8 cellular contexts compared by ENCODE assay signal in the genomic region with DNA sequence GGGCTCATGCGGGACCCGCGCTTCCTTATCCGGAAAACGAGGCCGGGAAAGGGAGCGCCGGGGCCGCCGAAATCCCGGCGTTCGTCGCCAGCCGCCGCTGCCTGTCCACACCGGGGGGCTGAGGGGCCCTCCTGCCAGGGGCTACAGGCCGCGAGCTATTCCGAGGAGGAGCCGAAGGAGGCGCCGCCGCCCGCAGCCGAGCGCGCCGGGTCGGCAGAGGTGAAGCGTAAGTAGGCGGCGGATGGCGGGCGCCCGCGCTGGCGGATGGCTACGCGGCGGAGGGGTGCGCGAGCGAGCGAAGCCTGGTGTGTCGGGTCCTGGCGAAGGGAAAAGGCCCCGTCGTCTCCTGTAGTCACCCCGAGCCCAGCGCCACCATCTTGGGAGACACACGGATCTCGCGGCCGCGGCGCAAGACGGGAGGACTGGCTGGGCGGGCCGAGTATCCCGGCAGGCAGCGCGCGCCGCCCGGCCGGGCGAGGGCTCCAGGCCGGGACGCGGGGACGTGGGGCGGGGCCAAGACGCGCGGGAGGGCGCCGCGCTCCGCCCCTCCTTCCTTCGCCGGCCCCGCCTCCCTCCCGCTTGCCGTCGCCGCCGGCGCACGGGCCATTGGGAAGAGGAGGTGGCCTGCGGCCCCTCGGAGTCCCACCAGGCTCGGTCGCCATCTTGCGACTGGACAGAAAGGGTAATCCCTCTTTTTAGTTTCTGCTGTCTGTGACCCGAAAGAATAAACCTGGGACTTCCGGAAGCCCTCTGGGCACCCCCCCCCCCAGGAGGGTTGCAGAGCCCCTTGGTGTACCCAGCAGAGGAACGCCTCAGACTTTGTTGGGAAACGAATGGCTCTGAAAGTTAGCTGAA. TPM values are rescaled to one million over a fixed set of nuclear protein-coding genes. Genes with fewer than 3 reads are reported as not detected.
DNase-seq lines count a peak whose midpoint lies in the region; ATAC-seq, FAIRE-seq and TF ChIP-seq lines count a peak whose summit lies in the region.

A gene (minus strand): TSS at position 424 of the 855 bp plus-strand sequence. CDS start 29,917 bp downstream, outside the sequence.

- FAIRE-seq in keratinocyte (lab: Jason Lieb, UNC) = no peak

- DNase-seq in AML-193 (lab: John Stamatoyannopoulos, UW) (peak; percentile 78 to 81), NCI-H345 treated with DMSO at 0.1 percent for 48 hours (lab: John Stamatoyannopoulos, UW; ENCODE audit: unreplicated experiment) (peak; percentile 63), cerebellar nuclear complex (lab: John Stamatoyannopoulos, UW) (peak; percentile 32 to 77), keratinocyte (ENCODE audit: low read depth, low spot score) (no peak)
- peak; percentile 77 for DNase-seq in activated CD4-positive, alpha-beta T cell treated with anti-CD3 and anti-CD28 coated beads for 1 hour
- peak; percentile 79 to 85 (median 81) for DNase-seq in stimulated activated CD4-positive, alpha-beta T cell treated with anti-CD3 and anti-CD28 coated beads, Interleukin-12 subunit alpha, Interleukin-12 subunit beta, amount 100 ng/mL, for 48 hours (ENCODE audit: low read depth in 2 of 3, low spot score in 1 of 3)

- no peaks in the 10 kb centered on the region for H3K27me3 ChIP-seq in keratinocyte (ENCODE audit: control insufficient read depth, extremely low read depth, insufficient read depth, low read length)

- H3K36me3 ChIP-seq in keratinocyte (ENCODE audit: control insufficient read depth in 2 of 2, extremely low read depth in 1 of 2, insufficient read depth in 2 of 2, low read length in 2 of 2) = no peaks in the 10 kb centered on the region

- H3K4me2 ChIP-seq in keratinocyte (ENCODE audit: control insufficient read depth, extremely low read depth, insufficient read depth, low read depth, low read length) = peak within 1 kb of the TSS; percentile 90

- peaks cover 50% of the 10 kb centered on the region for H3K79me2 ChIP-seq in keratinocyte (ENCODE audit: control insufficient read depth, insufficient read depth, low read length)

- H3K9me3 ChIP-seq in keratinocyte (ENCODE audit: control insufficient read depth, low read depth, low read length) = no peaks in the 10 kb centered on the region

- peak within 1 kb of the TSS; percentile 87 for H2AFZ ChIP-seq in keratinocyte (ENCODE audit: control insufficient read depth, low read length)

- H3K27ac ChIP-seq in keratinocyte (ENCODE audit: control insufficient read depth, insufficient read depth, low read length) = peak within 1 kb of the TSS; percentile 86

- H3K9me1 ChIP-seq in keratinocyte (ENCODE audit: control insufficient read depth, extremely low read depth, insufficient read depth, low read length) = no peaks in the 10 kb centered on the region

- ATAC-seq in GM19035 (IDR thresholded peaks at IDR 0.05; ENCODE audit: unreplicated experiment) = peak; percentile 83
- ATAC-seq in HG03342 (IDR thresholded peaks at IDR 0.05; ENCODE audit: unreplicated experiment) = peak; percentile 81

- dilution Hi-C loops in keratinocyte (cut with MboI; ENCODE audit: extremely low pct_ligation_motif_present, low sequenced_read_pairs) = no loop called here

- peaks cover 10% of the 10 kb centered on the region for H3K4me1 ChIP-seq in keratinocyte (ENCODE audit: control insufficient read depth, extremely low read depth, insufficient read depth, low read length)

- peak within 1 kb of the TSS; percentile 93 for H3K9ac ChIP-seq in keratinocyte (ENCODE audit: control insufficient read depth, extremely low read depth, insufficient read depth, low read length)

- peak in 2 of 3 experiments; percentile 1 to 43 for TF ChIP-seq CTCF in keratinocyte (optimal IDR thresholded peaks at IDR 0.05 in 1 of 3, IDR thresholded peaks at IDR 0.05 in 1 of 3, conservative IDR thresholded peaks at IDR 0.05 in 1 of 3; ENCODE audit: extremely low read depth in 1 of 3, insufficient read depth in 2 of 3, low read length in 3 of 3)

- H3K4me3 ChIP-seq in keratinocyte (ENCODE audit: control insufficient read depth in 2 of 3, extremely low read depth in 1 of 3, insufficient read depth in 2 of 3, low read depth in 1 of 3, low read length in 3 of 3) = peak within 1 kb of the TSS; percentile 92 to 95 (median 93)

- H4K20me1 ChIP-seq in keratinocyte (ENCODE audit: control insufficient read depth, extremely low read depth, insufficient read depth, low read length) = peaks cover 6% of the 10 kb centered on the region

RNA-seq across cellular contexts. Expression of the gene that starts here (rescaled TPM):
- polyA plus RNA-seq in keratinocyte = 33.2 to 45.0 TPM (median 36.8 TPM) in 3 replicates
- 92.3 TPM for polyA plus RNA-seq in keratinocyte (2011; ENCODE audit: low read depth)
- 16.6 and 39.4 TPM in 2 replicates for polyA plus RNA-seq in keratinocyte (2011; cell fraction: cytosol; rRNA removed)
- polyA plus RNA-seq in keratinocyte (2011; cell fraction: nucleus; rRNA removed) = 39.1 and 45.8 TPM in 2 replicates
- 33.6 and 33.7 TPM in 2 replicates for polyA plus RNA-seq in keratinocyte (2012; ENCODE audit: low replicate concordance)
- polyA minus RNA-seq in keratinocyte = 51.7 to 114 TPM (median 64.2 TPM) in 3 replicates
- 33.6 TPM for polyA minus RNA-seq in keratinocyte (2011; cell fraction: cytosol; rRNA and poly(A)+ RNA removed)
- polyA minus RNA-seq in keratinocyte (2011; cell fraction: nucleus; rRNA and poly(A)+ RNA removed) = 62.4 and 105 TPM in 2 replicates
